19 cellular contexts compared by ENCODE assay signal in the genomic region with DNA sequence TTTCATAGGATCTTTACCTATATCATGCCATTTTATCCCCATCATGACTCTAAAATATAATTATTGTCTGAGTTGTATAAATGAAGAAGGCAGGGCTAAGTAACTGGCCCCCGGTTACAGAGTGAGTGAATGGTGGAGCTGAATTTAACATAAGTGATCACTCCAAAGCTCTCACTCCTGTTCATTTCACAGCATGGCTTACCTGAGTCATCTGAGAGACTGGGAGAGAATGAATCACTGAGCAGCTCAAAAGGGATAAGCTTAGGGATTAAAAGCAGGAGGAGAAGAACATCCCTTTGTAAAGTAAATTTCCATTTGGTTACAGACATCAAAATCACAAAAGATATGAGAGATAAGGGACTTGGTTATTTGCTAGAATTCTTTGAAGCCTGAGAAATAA.
DNase-seq lines count a peak whose midpoint lies in the region; ATAC-seq and TF ChIP-seq lines count a peak whose summit lies in the region.
"Had no signal": no experiment of that assay in that cellular context is flagged by ENCODE, and none has a peak within 500 bp of the region (broad histone marks: within the 10 kb centered on the region; RNA-seq: fewer than 3 reads in every experiment).

No MANE protein-coding gene starts in this region.

- no peak overlapping the region for H2BK120ac ChIP-seq in mesendoderm (ENCODE audit: low read depth, low read length)

- no peak overlapping the region for H3K4ac ChIP-seq in mesendoderm (ENCODE audit: low read depth, low read length)

- no peak overlapping the region for H4K5ac ChIP-seq in mesendoderm (ENCODE audit: low read length)

- H3K4me3 ChIP-seq in NT2/D1 (ENCODE audit: insufficient read length, low read depth) (no peak overlapping the region), endodermal cell (ENCODE audit: low read length) (no peak overlapping the region), mesendoderm (ENCODE audit: low read length) (no peak overlapping the region)
- H3K4me3 ChIP-seq: body of pancreas, vagina had no signal

- H3K4me3 Mint-ChIP-seq in endodermal cell, result no peak overlapping the region
- H3K4me3 Mint-ChIP-seq: activated naive CD4-positive, alpha-beta T cell treated with anti-CD3 and anti-CD28 coated beads, Interleukin-2, amount 10 ng/mL, durations not matched to agents 7 days and 5 days; CD8-positive, alpha-beta memory T cell; nephron had no signal

- H3K9me3 ChIP-seq in NT2/D1 (ENCODE audit: insufficient read depth, low read length) (no peaks in the 10 kb centered on the region), endodermal cell (ENCODE audit: control insufficient read depth, low read length) (no peaks in the 10 kb centered on the region)
- H3K9me3 ChIP-seq: body of pancreas, vagina had no signal

- H3K4me1 ChIP-seq in NT2/D1 (ENCODE audit: insufficient read depth, insufficient read length) (no peaks in the 10 kb centered on the region), endodermal cell (ENCODE audit: control insufficient read depth, insufficient read depth, low read length) (peaks cover 7% of the 10 kb centered on the region), mesendoderm (ENCODE audit: control insufficient read depth, low read depth, low read length) (no peaks in the 10 kb centered on the region)
- H3K4me1 ChIP-seq: body of pancreas, vagina had no signal

- no peak overlapping the region for H4K8ac ChIP-seq in mesendoderm (ENCODE audit: low read depth, low read length)

- H2BK5ac ChIP-seq in mesendoderm (ENCODE audit: low read length), result no peak overlapping the region

- ATAC-seq in HG02973 (IDR thresholded peaks at IDR 0.05; ENCODE audit: unreplicated experiment), result no peak
- no peak for ATAC-seq in left colon
- ATAC-seq in left cardiac atrium, result no peak
- ATAC-seq: body of pancreas, Panc1 had no signal

- no peaks in the 10 kb centered on the region for H3K9me3 Mint-ChIP-seq in endodermal cell
- H3K9me3 Mint-ChIP-seq: activated naive CD4-positive, alpha-beta T cell treated with anti-CD3 and anti-CD28 coated beads, Interleukin-2, amount 10 ng/mL, durations not matched to agents 7 days and 5 days; CD8-positive, alpha-beta memory T cell; nephron had no signal

- H3K36me3 ChIP-seq in NT2/D1 (ENCODE audit: insufficient read depth, insufficient read length, low read length) (no peaks in the 10 kb centered on the region), endodermal cell (ENCODE audit: control insufficient read depth, insufficient read depth, low read length) (no peaks in the 10 kb centered on the region), mesendoderm (ENCODE audit: control insufficient read depth, insufficient read depth, low read length) (no peaks in the 10 kb centered on the region)
- H3K36me3 ChIP-seq: vagina had no signal

- DNase-seq in ELR (ENCODE audit: low read depth), result peak; percentile 40
- peak; percentile 60 for DNase-seq in NT2/D1 (ENCODE audit: low read depth, low spot score)
- peak; percentile 50 for DNase-seq in endodermal cell
- DNase-seq in mesendoderm, result peak; percentile 70
- DNase-seq in DMS 273 treated with DMSO at 0.1 percent for 48 hours (lab: John Stamatoyannopoulos, UW), result no peak
- no peak for DNase-seq in left colon
- no peak for DNase-seq in left cardiac atrium
- DNase-seq: activated naive CD4-positive, alpha-beta T cell treated with anti-CD3 and anti-CD28 coated beads, Interleukin-2, amount 10 ng/mL, durations not matched to agents 7 days and 5 days; body of pancreas; CD8-positive, alpha-beta memory T cell; cortex of kidney; islet precursor cell; NCI-H2029 treated with DMSO at 0.1 percent for 48 hours; retina; stimulated activated naive CD4-positive, alpha-beta T cell treated with Interleukin-2 at 50 U/mL for 16 hours had no signal

- H3K4me2 ChIP-seq in mesendoderm (ENCODE audit: low read length), result no peak overlapping the region

- H2AK5ac ChIP-seq in mesendoderm (ENCODE audit: low read length), result no peak overlapping the region

- 0 to 29% methylated on average over 1 of the region's 1 CpG for WGBS in endodermal cell (ENCODE audit: insufficient coverage in 1 of 2, insufficient read length in 1 of 2), 2 experiments
- whole genome bisulfite sequencing in mesendoderm (ENCODE audit: extremely low coverage, insufficient coverage, low lambda C conversion rate), result no CpG with 5 or more reads among the region's 1 CpG

- H3K27me3 ChIP-seq in NT2/D1 (ENCODE audit: insufficient read depth, insufficient read length) (no peaks in the 10 kb centered on the region), endodermal cell (ENCODE audit: control insufficient read depth, insufficient read depth, low read length, poor library complexity, severe bottlenecking) (no peaks in the 10 kb centered on the region), mesendoderm (ENCODE audit: insufficient read depth, low read length, poor library complexity) (no peaks in the 10 kb centered on the region)
- H3K27me3 ChIP-seq: body of pancreas, vagina had no signal

- TF ChIP-seq CTCF in endodermal cell (conservative IDR thresholded peaks at IDR 0.05), result no peak

- no peak overlapping the region for H3K23ac ChIP-seq in mesendoderm (ENCODE audit: low read length)

- peaks cover 2% of the 10 kb centered on the region for H3K27me3 Mint-ChIP-seq in endodermal cell (ENCODE audit: insufficient read depth)
- H3K27me3 Mint-ChIP-seq: activated naive CD4-positive, alpha-beta T cell treated with anti-CD3 and anti-CD28 coated beads, Interleukin-2, amount 10 ng/mL, durations not matched to agents 7 days and 5 days had no signal

- H3K9ac ChIP-seq in NT2/D1 (ENCODE audit: insufficient read length, low read depth) (no peak overlapping the region), endodermal cell (ENCODE audit: extremely low read depth, low read length, poor library complexity, severe bottlenecking) (no peak overlapping the region), mesendoderm (ENCODE audit: low read length) (no peak overlapping the region)

- H3K27ac ChIP-seq in endodermal cell (ENCODE audit: low read depth, low read length), result no peak overlapping the region
- H3K27ac ChIP-seq in mesendoderm (ENCODE audit: low read depth, low read length), result no peak overlapping the region
- H3K27ac ChIP-seq: body of pancreas, vagina had no signal

- H3K27ac Mint-ChIP-seq in endodermal cell, result no peak overlapping the region
- H3K27ac Mint-ChIP-seq: activated naive CD4-positive, alpha-beta T cell treated with anti-CD3 and anti-CD28 coated beads, Interleukin-2, amount 10 ng/mL, durations not matched to agents 7 days and 5 days; CD8-positive, alpha-beta memory T cell; nephron had no signal

- H3K79me2 ChIP-seq in mesendoderm (ENCODE audit: control insufficient read depth, insufficient read depth, low read length), result no peaks in the 10 kb centered on the region

- H3K36me3 Mint-ChIP-seq in endodermal cell (ENCODE audit: low read depth), result no peaks in the 10 kb centered on the region
- H3K36me3 Mint-ChIP-seq: activated naive CD4-positive, alpha-beta T cell treated with anti-CD3 and anti-CD28 coated beads, Interleukin-2, amount 10 ng/mL, durations not matched to agents 7 days and 5 days; CD8-positive, alpha-beta memory T cell had no signal

- H3K4me1 Mint-ChIP-seq in endodermal cell, result peaks cover 18% of the 10 kb centered on the region
- H3K4me1 Mint-ChIP-seq: activated naive CD4-positive, alpha-beta T cell treated with anti-CD3 and anti-CD28 coated beads, Interleukin-2, amount 10 ng/mL, durations not matched to agents 7 days and 5 days; CD8-positive, alpha-beta memory T cell had no signal

- H3K79me1 ChIP-seq in mesendoderm (ENCODE audit: low read length), result no peaks in the 10 kb centered on the region

- H3K18ac ChIP-seq in mesendoderm (ENCODE audit: low read length), result no peak overlapping the region

- no peak overlapping the region for H2BK15ac ChIP-seq in mesendoderm (replicated peaks; ENCODE audit: low read depth)

- H3K56ac ChIP-seq in mesendoderm (ENCODE audit: low read length), result no peak overlapping the region

- intact Hi-C loops in left colon (cut with DNase I, micrococcal nuclease), result no loop called here
- intact Hi-C loops in left cardiac atrium (cut with DNase I), result no loop called here

Comparison
In these comparisons a context has a peak if more than half of its experiments do, and no peak if none do; other contexts are left out.
1. DNase-seq: peak in ELR (single experiment), NT2/D1 (single experiment), endodermal cell (single experiment) and mesendoderm (single experiment); none in DMS 273 treated with DMSO at 0.1 percent for 48 hours (single experiment), left colon (0 of 2) and left cardiac atrium (single experiment).